14 cellular contexts compared by ENCODE assay signal in the genomic region with DNA sequence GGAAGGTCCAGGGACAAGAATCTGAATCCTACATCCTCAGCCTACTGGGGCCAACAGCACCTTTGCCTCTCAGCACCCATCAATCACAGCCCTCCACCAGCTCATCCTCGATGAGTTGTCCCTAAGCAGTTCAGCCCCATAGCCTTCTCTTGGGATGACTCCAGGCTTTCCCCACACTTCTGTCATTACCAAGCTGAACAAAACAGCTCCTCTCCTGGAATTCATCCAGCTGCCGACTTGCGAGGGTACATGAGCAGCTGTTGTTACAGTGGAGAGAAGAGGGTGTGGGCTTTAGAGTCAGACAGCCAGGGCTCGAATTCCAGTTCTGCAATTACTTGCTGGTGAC.
A peak's percentile ranks its signal among the peaks of the same experiment; 100 is the strongest.
DNase-seq lines count a peak whose midpoint lies in the region; ATAC-seq, FAIRE-seq and TF ChIP-seq lines count a peak whose summit lies in the region.
"Had no signal": no experiment of that assay in that cellular context is flagged by ENCODE, and none has a peak within 500 bp of the region (broad histone marks: within the 10 kb centered on the region; RNA-seq: fewer than 3 reads in every experiment).

No MANE protein-coding gene starts in this region.

- no peak overlapping the region for H2AFZ ChIP-seq in ACC112 (ENCODE audit: low read length, unreplicated experiment)
- H2AFZ ChIP-seq in astrocyte (ENCODE audit: low read depth, low read length): peak overlapping the region; percentile 41

- no peak overlapping the region for H3K4me3 Mint-ChIP-seq in astrocyte (ENCODE audit: unreplicated experiment)
- H3K4me3 Mint-ChIP-seq in activated CD8-positive, alpha-beta T cell treated with anti-CD3 and anti-CD28 coated beads for 36 hours: no peak overlapping the region

- H4K20me1 ChIP-seq in astrocyte (ENCODE audit: insufficient read depth, low read length): no peaks in the 10 kb centered on the region

- H3K27me3 ChIP-seq in ACC112 (ENCODE audit: insufficient read depth, low read length): peaks cover 7% of the 10 kb centered on the region
- no peaks in the 10 kb centered on the region for H3K27me3 ChIP-seq in astrocyte (ENCODE audit: insufficient read depth, low read length)
- no peaks in the 10 kb centered on the region for H3K27me3 ChIP-seq in left ventricle myocardium inferior (ENCODE audit: low read depth)
- H3K27me3 ChIP-seq: suprapubic skin had no signal

- no peaks in the 10 kb centered on the region for H3K9me3 Mint-ChIP-seq in astrocyte (ENCODE audit: unreplicated experiment)
- H3K9me3 Mint-ChIP-seq in activated CD8-positive, alpha-beta T cell treated with anti-CD3 and anti-CD28 coated beads for 36 hours: peaks cover 7% of the 10 kb centered on the region

- peaks cover 26% of the 10 kb centered on the region for H3K4me1 Mint-ChIP-seq in astrocyte (ENCODE audit: low read depth, unreplicated experiment)
- no peaks in the 10 kb centered on the region for H3K4me1 Mint-ChIP-seq in activated CD8-positive, alpha-beta T cell treated with anti-CD3 and anti-CD28 coated beads for 36 hours (ENCODE audit: low read depth)

- H3K4me3 ChIP-seq in ACC112 (ENCODE audit: low read depth, low read length) (peak overlapping the region; percentile 47; the same call in 1 of the 2 replicates), astrocyte (ENCODE audit: insufficient read depth, low read depth, low read length) (no peak overlapping the region), left ventricle myocardium inferior (no peak overlapping the region)
- H3K4me3 ChIP-seq: coronary artery, suprapubic skin had no signal

- POLR2A ChIA-PET in activated CD8-positive, alpha-beta T cell treated with anti-CD3 and anti-CD28 coated beads for 36 hours (lab: Charles Lee): no interaction called here

- no peaks in the 10 kb centered on the region for H3K27me3 Mint-ChIP-seq in astrocyte (ENCODE audit: low read depth, unreplicated experiment)
- peaks cover 9% of the 10 kb centered on the region for H3K27me3 Mint-ChIP-seq in activated CD8-positive, alpha-beta T cell treated with anti-CD3 and anti-CD28 coated beads for 36 hours

- H3K36me3 ChIP-seq in ACC112 (ENCODE audit: insufficient read depth, low read length): no peaks in the 10 kb centered on the region
- no peaks in the 10 kb centered on the region for H3K36me3 ChIP-seq in astrocyte (ENCODE audit: insufficient read depth, low read length)
- H3K36me3 ChIP-seq in left ventricle myocardium inferior: no peaks in the 10 kb centered on the region
- H3K36me3 ChIP-seq: suprapubic skin had no signal

- intact Hi-C loops in left ventricle myocardium inferior (cut with micrococcal nuclease): no loop called here
- intact Hi-C loops in activated CD8-positive, alpha-beta T cell treated with anti-CD3 and anti-CD28 coated beads for 36 hours (cut with micrococcal nuclease): no loop called here

- H3K27ac ChIP-seq in ACC112 (ENCODE audit: low read depth, low read length) (no peak overlapping the region), astrocyte (ENCODE audit: low read depth, low read length) (peak overlapping the region; percentile 45), left ventricle myocardium inferior (replicated peaks) (peak overlapping the region; percentile 64)
- H3K27ac ChIP-seq: coronary artery, suprapubic skin had no signal

- peak overlapping the region; percentile 32 for H3K9ac ChIP-seq in astrocyte (ENCODE audit: low read length)

- H3K36me3 Mint-ChIP-seq in astrocyte (ENCODE audit: low read depth, unreplicated experiment): no peaks in the 10 kb centered on the region
- no peaks in the 10 kb centered on the region for H3K36me3 Mint-ChIP-seq in activated CD8-positive, alpha-beta T cell treated with anti-CD3 and anti-CD28 coated beads for 36 hours (ENCODE audit: low read depth)

- peaks cover 3% of the 10 kb centered on the region for H3K9me3 ChIP-seq in astrocyte (ENCODE audit: insufficient read depth, low read depth, low read length)
- H3K9me3 ChIP-seq in left ventricle myocardium inferior (replicated peaks): peaks cover 13% of the 10 kb centered on the region
- H3K9me3 ChIP-seq: suprapubic skin had no signal

- ATAC-seq in GM21619 (IDR thresholded peaks at IDR 0.05; ENCODE audit: unreplicated experiment) (no peak), HG03457 (IDR thresholded peaks at IDR 0.05; ENCODE audit: unreplicated experiment) (no peak)
- no peak for ATAC-seq in activated CD8-positive, alpha-beta T cell treated with anti-CD3 and anti-CD28 coated beads for 36 hours

- H3K4me2 ChIP-seq in astrocyte (ENCODE audit: low read length): peak overlapping the region; percentile 76

- peak; percentile 5 for DNase-seq in HTR-8/SVneo (ENCODE audit: insufficient read length, low spot score)
- DNase-seq in astrocyte (ENCODE audit: low read depth): peak; percentile 48
- peak; percentile 22 for DNase-seq in left ventricle myocardium inferior
- no peak for DNase-seq in iPS-NIHi11 (ENCODE audit: low spot score)
- DNase-seq in activated CD8-positive, alpha-beta T cell treated with anti-CD3 and anti-CD28 coated beads for 36 hours: no peak
- DNase-seq: activated CD4-positive, alpha-beta T cell treated with anti-CD3 and anti-CD28 coated beads, Interleukin-2, amount 50 U/mL, for 4 hours; hippocampal formation; NCI-H2227 treated with DMSO at 0.1 percent for 48 hours; retina had no signal

- H3K4me1 ChIP-seq in ACC112 (ENCODE audit: control insufficient read depth, insufficient read depth, low read length, unreplicated experiment) (peaks cover 14% of the 10 kb centered on the region), astrocyte (ENCODE audit: insufficient read depth, low read length) (peaks cover 25% of the 10 kb centered on the region), left ventricle myocardium inferior (peaks cover 28% of the 10 kb centered on the region)

- no peak for FAIRE-seq in HTR-8/SVneo (lab: Jason Lieb, UNC)
- FAIRE-seq in astrocyte (lab: Jason Lieb, UNC): no peak

- CTCF ChIA-PET in activated CD8-positive, alpha-beta T cell treated with anti-CD3 and anti-CD28 coated beads for 36 hours (lab: Charles Lee): no interaction called here

- H3K79me2 ChIP-seq in ACC112 (ENCODE audit: control insufficient read depth, insufficient read depth, low read length, unreplicated experiment): no peaks in the 10 kb centered on the region
- H3K79me2 ChIP-seq in astrocyte (ENCODE audit: insufficient read depth, low read length): no peaks in the 10 kb centered on the region

- H3K27ac Mint-ChIP-seq in astrocyte (ENCODE audit: unreplicated experiment): peak overlapping the region; percentile 15
- H3K27ac Mint-ChIP-seq in activated CD8-positive, alpha-beta T cell treated with anti-CD3 and anti-CD28 coated beads for 36 hours: no peak overlapping the region

- no peak for TF ChIP-seq CTCF in astrocyte (IDR thresholded peaks at IDR 0.05; ENCODE audit: insufficient read depth, low read depth, low read length)
- TF ChIP-seq CTCF in left ventricle myocardium inferior (IDR thresholded peaks at IDR 0.05; ENCODE audit: borderline replicate concordance): no peak
- TF ChIP-seq CTCF in activated CD8-positive, alpha-beta T cell treated with anti-CD3 and anti-CD28 coated beads for 36 hours (IDR thresholded peaks at IDR 0.05): no peak

Comparison
In these comparisons a context has a peak if more than half of its experiments do, and no peak if none do; other contexts are left out.
1. DNase-seq: peak in HTR-8/SVneo (single experiment), astrocyte (single experiment) and left ventricle myocardium inferior (single experiment); none in iPS-NIHi11 (single experiment) and activated CD8-positive, alpha-beta T cell treated with anti-CD3 and anti-CD28 coated beads for 36 hours (single experiment).